Comparison of ENCODE assay signal across 1 cellular context in the genomic region with DNA sequence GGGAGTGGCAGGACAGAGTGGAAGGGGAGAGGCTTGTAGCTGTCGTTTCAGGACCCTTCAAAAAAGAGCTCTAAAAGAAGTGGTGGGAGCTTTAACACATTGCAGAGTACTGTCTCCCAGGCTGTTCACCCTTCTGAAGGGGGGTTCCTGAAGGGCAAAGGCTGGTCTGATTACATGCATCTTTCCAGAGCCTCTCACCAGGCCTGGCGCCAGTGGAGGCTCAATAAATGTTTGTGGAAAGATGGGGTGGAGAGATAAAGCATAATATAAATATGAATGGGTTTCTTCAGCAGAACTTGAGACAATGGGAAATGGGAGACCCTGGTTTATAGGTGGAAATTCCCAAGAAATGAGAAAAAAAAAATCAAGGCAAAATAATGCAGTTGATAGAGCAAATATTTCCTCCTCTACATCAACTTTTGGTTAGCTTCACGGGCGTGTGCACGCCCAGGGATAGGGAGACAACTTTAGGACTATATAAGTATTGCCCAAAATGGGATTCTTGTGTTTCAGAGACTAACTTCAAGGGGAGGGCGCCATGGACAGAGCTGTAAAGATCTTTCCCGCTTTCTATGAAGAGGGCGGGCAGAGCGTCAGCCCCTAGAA.
TF ChIP-seq lines count a peak whose summit lies in the region.

No MANE protein-coding gene starts in this region.

TF ChIP-seq in K562, 482 proteins besides CTCF, POLR2A, EP300 and RAD21 (continued from another document):
- no peak for TF ChIP-seq ZHX1 (conservative IDR thresholded peaks at IDR 0.05; ENCODE audit: low read length)
- TF ChIP-seq ARID3A (IDR thresholded peaks at IDR 0.05; ENCODE audit: borderline replicate concordance, low read depth, low read length), result no peak
- TF ChIP-seq ZNF239 (CRISPR knock-in tag; IDR thresholded peaks at IDR 0.05), result no peak
- no peak for TF ChIP-seq ZNF561 (CRISPR knock-in tag; conservative IDR thresholded peaks at IDR 0.05)
- peak; percentile 98 to 99 for TF ChIP-seq E2F6 (IDR thresholded peaks at IDR 0.05; ENCODE audit: borderline replicate concordance in 1 of 2, extremely low read depth in 1 of 2, insufficient read depth in 1 of 2, insufficient read length in 1 of 2, low read depth in 1 of 2, low read length in 1 of 2, poor library complexity in 1 of 2, severe bottlenecking in 1 of 2)
- TF ChIP-seq, protein P1, sequence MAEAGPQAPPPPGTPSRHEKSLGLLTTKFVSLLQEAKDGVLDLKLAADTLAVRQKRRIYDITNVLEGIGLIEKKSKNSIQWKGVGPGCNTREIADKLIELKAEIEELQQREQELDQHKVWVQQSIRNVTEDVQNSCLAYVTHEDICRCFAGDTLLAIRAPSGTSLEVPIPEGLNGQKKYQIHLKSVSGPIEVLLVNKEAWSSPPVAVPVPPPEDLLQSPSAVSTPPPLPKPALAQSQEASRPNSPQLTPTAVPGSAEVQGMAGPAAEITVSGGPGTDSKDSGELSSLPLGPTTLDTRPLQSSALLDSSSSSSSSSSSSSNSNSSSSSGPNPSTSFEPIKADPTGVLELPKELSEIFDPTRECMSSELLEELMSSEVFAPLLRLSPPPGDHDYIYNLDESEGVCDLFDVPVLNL (CRISPR knock-in tag; IDR thresholded peaks at IDR 0.05; ENCODE audit: low read depth), result no peak
- no peak for TF ChIP-seq GTF3C2 (IDR thresholded peaks at IDR 0.05; ENCODE audit: borderline replicate concordance, extremely low read depth, insufficient read length)
- no peak for TF ChIP-seq TFE3 (CRISPR knock-in tag; IDR thresholded peaks at IDR 0.05)
- 0 out of 2 replicates have a peak, but pooled peaks have one; percentile 12 for TF ChIP-seq LCOR (CRISPR knock-in tag; IDR thresholded peaks at IDR 0.05)
- TF ChIP-seq ARID2 (IDR thresholded peaks at IDR 0.05), result no peak
- no peak for TF ChIP-seq WHSC1 (IDR thresholded peaks at IDR 0.05; ENCODE audit: low read length)
TF ChIP-seq in K562: peak in this region for 11.
